In the genomic region with DNA sequence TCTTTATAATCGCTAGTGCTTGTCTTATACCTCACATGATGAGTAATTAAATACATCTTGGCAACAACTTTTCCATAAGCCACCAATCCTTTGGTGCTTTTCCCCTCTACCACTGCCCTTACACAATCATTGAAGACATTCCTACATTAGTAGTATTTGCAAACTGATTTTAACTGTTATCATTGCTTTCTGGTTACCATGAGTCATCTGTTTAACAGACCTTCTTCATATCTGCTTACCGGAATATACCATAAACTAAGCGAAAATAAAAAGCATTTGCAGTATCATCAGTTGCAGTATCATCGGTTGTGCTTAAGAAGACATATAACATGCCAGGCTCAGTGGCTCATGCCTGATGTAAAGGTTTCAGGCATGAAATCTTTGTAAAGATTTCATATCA, we compare ENCODE assay signal across 13 cellular contexts.
"Had no signal": no experiment of that assay in that cellular context is flagged by ENCODE, and none has a peak within 500 bp of the region (broad histone marks: within the 10 kb centered on the region; RNA-seq: fewer than 3 reads in every experiment).

No MANE protein-coding gene starts in this region.

- H3K4me1 ChIP-seq: heart right ventricle, spleen, testis had no signal

- ATAC-seq: activated CD4-positive, alpha-beta T cell treated with anti-CD3 and anti-CD28 coated beads for 36 hours; heart right ventricle; left ventricle myocardium superior; natural killer cell treated with Interleukin-12 subunit alpha and Interleukin-12 subunit beta and Interleukin-15 and Interleukin-18, amount 100 ng/mL, for 72 hours; sciatic nerve; stimulated activated memory B cell treated with anti-CD40 and anti-IgM and Interleukin-4, amounts not matched to agents 10 μg/mL and 1 μg/mL and 100 μg/mL, for 72 hours had no signal

- H3K27ac ChIP-seq: heart right ventricle, spleen, testis had no signal

- H3K9me3 ChIP-seq: heart right ventricle, spleen, testis had no signal

- DNase-seq: activated CD4-positive, alpha-beta T cell treated with anti-CD3 and anti-CD28 coated beads for 36 hours; activated CD4-positive, alpha-beta T cell treated with anti-CD3 and anti-CD28 coated beads, Interleukin-2, amount 50 U/mL, for 48 hours; activated gamma-delta T cell; effector memory CD4-positive, alpha-beta T cell; heart right ventricle; immature natural killer cell; left ventricle myocardium superior; spleen; stimulated activated CD4-positive, alpha-beta T cell treated with anti-CD3 and anti-CD28 coated beads, Interleukin-4, amount 100 ng/mL, for 4 hours; testis had no signal

- H3K4me3 ChIP-seq: heart right ventricle, spleen, testis had no signal

- H3K36me3 ChIP-seq: heart right ventricle, spleen had no signal

- H3K27me3 ChIP-seq: heart right ventricle, testis had no signal
